7 cellular contexts compared by ENCODE assay signal in genomic region chr5:180807654-180808414, GRCh38. TPM values are rescaled to one million over a fixed set of nuclear protein-coding genes. Genes with fewer than 3 reads are reported as not detected.
DNase-seq lines count a peak whose midpoint lies in the region; ATAC-seq and TF ChIP-seq lines count a peak whose summit lies in the region.

No MANE protein-coding gene starts in this region.

- peak overlapping the region; percentile 88 for H3K27ac Mint-ChIP-seq in HFFc6
- peak overlapping the region; percentile 88 to 94 for H3K27ac Mint-ChIP-seq in stimulated activated naive CD8-positive, alpha-beta T cell treated with anti-CD3 and anti-CD28 coated beads, Interleukin-15, amount 100 ng/mL, for 72 hours

- no peaks in the 10 kb centered on the region for H3K9me3 Mint-ChIP-seq in HFFc6
- H3K9me3 Mint-ChIP-seq in stimulated activated naive CD8-positive, alpha-beta T cell treated with anti-CD3 and anti-CD28 coated beads, Interleukin-15, amount 100 ng/mL, for 72 hours: no peaks in the 10 kb centered on the region

- 0 out of 2 replicates have a peak overlapping the region, but pooled peaks have one; percentile 9 for H3K4me3 ChIP-seq in iPS-18c (ENCODE audit: insufficient read depth, low read depth, low read length)

- no peaks in the 10 kb centered on the region; the same call in 1 of the 2 replicates for H3K27me3 Mint-ChIP-seq in HFFc6 (ENCODE audit: insufficient read depth)
- no peaks in the 10 kb centered on the region for H3K27me3 Mint-ChIP-seq in stimulated activated naive CD8-positive, alpha-beta T cell treated with anti-CD3 and anti-CD28 coated beads, Interleukin-15, amount 100 ng/mL, for 72 hours

- peak overlapping the region; percentile 92 for H3K4me3 Mint-ChIP-seq in HFFc6
- H3K4me3 Mint-ChIP-seq in stimulated activated naive CD8-positive, alpha-beta T cell treated with anti-CD3 and anti-CD28 coated beads, Interleukin-15, amount 100 ng/mL, for 72 hours: peak overlapping the region; percentile 86 to 88

- DNase-seq in HFFc6: no peak
- DNase-seq in activated T-cell treated with anti-CD3 and anti-CD28 coated beads, Interleukin-2, amount 50 U/mL, for 48 hours: peak; percentile 16 to 18
- DNase-seq in stimulated activated naive CD8-positive, alpha-beta T cell treated with anti-CD3 and anti-CD28 coated beads, Interleukin-15, amount 100 ng/mL, for 72 hours: peak in 1 of 2 donors; percentile 7
- no peak for DNase-seq in NK-92 (lab: John Stamatoyannopoulos, UW; ENCODE audit: unreplicated experiment)
- DNase-seq in cerebellum (ENCODE audit: low spot score): no peak
- no peak for DNase-seq in HUDEP-2 (lab: John Stamatoyannopoulos, UW; ENCODE audit: unreplicated experiment in 76 of 76)

- H3K9me3 ChIP-seq in iPS-18c (ENCODE audit: control insufficient read depth, insufficient read depth, low read length): no peaks in the 10 kb centered on the region

- no peak for TF ChIP-seq CTCF in HFFc6 (IDR thresholded peaks at IDR 0.05)

- H3K4me1 Mint-ChIP-seq in HFFc6 (ENCODE audit: low read depth): peaks cover 64% of the 10 kb centered on the region
- H3K4me1 Mint-ChIP-seq in stimulated activated naive CD8-positive, alpha-beta T cell treated with anti-CD3 and anti-CD28 coated beads, Interleukin-15, amount 100 ng/mL, for 72 hours: peaks cover 68% of the 10 kb centered on the region

- no peak for ATAC-seq in stimulated activated naive CD8-positive, alpha-beta T cell treated with anti-CD3 and anti-CD28 coated beads, Interleukin-15, amount 100 ng/mL, for 72 hours

- no peaks in the 10 kb centered on the region for H3K36me3 Mint-ChIP-seq in HFFc6 (ENCODE audit: low read depth)

RNA-seq across cellular contexts. Expression of gene MGAT1, which starts 5.2 kb away (rescaled TPM):
- 100 to 1,000 TPM; 188 to 220 (median 206) TPM for total RNA-seq in HFFc6 (2021; fragmentation: NEBNext Ultra II Directional; extraction: Animal tissue kit (Norgen Biotek cat#: 25700))
- total RNA-seq in cerebellum: 24.1 TPM

RNA-seq across cellular contexts. Expression of gene ZFP62, which starts 53.2 kb away (rescaled TPM):
- 10 to 100 TPM in 4 of 6 experiments, 1 to 10 TPM in 2; 9.6 to 12.1 (median 10.2) TPM for total RNA-seq in HFFc6 (2021; fragmentation: NEBNext Ultra II Directional; extraction: Animal tissue kit (Norgen Biotek cat#: 25700))
- total RNA-seq in cerebellum: 42.8 TPM

Comparison
In these comparisons a context has a peak if more than half of its experiments do, and no peak if none do; other contexts are left out.
1. DNase-seq: peak in activated T-cell treated with anti-CD3 and anti-CD28 coated beads, Interleukin-2, amount 50 U/mL, for 48 hours (2 of 2); none in HFFc6 (single experiment), NK-92 (single experiment), cerebellum (single experiment) and HUDEP-2 (0 of 76).